ENCODE assay signal across 5 cellular contexts in genomic region chr4:143854639-143855038, GRCh38. TPM values are rescaled to one million over a fixed set of nuclear protein-coding genes. Genes with fewer than 3 reads are reported as not detected.
"Had no signal": no experiment of that assay in that cellular context is flagged by ENCODE, and none has a peak within 500 bp of the region (broad histone marks: within the 10 kb centered on the region; RNA-seq: fewer than 3 reads in every experiment).

No MANE protein-coding gene starts in this region.

RNA-seq across cellular contexts. Expression of gene GYPE, which starts 50.7 kb away (rescaled TPM):
- total RNA-seq: activated CD4-positive, alpha-beta T cell treated with anti-CD3 and anti-CD28 coated beads, Interleukin-2, amount 10 ng/mL, durations not matched to agents 7 days and 5 days; ascending aorta; cardiac muscle cell; chondrocyte; PC-9 had no signal
